Comparison of ENCODE assay signal across 10 cellular contexts in the genomic region with DNA sequence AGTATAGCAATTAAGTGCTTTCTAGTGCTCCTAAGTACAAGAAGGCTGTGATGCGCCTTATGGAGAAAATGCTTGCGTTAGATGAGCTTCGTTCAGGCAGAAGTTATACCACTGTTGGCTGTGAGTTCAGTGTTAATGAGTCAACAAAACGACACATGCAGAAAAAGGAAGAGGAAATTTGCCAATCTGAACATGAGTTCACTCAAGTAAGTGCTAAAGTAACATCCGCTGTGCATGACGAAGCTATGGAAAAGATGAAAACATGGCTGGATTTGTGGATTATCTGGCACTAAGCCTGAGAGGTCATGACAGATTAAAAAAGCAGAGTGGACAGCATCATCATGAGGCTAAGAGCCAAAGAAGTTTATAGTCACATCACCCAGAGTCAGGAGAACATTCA.
A peak's percentile ranks its signal among the peaks of the same experiment; 100 is the strongest.
DNase-seq lines count a peak whose midpoint lies in the region; ATAC-seq lines count a peak whose summit lies in the region.
"Had no signal": no experiment of that assay in that cellular context is flagged by ENCODE, and none has a peak within 500 bp of the region (broad histone marks: within the 10 kb centered on the region; RNA-seq: fewer than 3 reads in every experiment).

No MANE protein-coding gene starts in this region.

- DNase-seq in AG20443 (ENCODE audit: low spot score) (peak; percentile 71), MV-4-11 (lab: John Stamatoyannopoulos, UW) (peak; percentile 96), nucleus accumbens (lab: John Stamatoyannopoulos, UW) (no peak), activated gamma-delta T cell (lab: John Stamatoyannopoulos, UW) (no peak)
- DNase-seq: COR-L47, Karpas-422 had no signal

- H3K27me3 Mint-ChIP-seq in dendritic cell treated with granulocyte-macrophage colony-stimulating factor and Interleukin-4, amounts not matched to agents 40 ng/mL and 50 ng/mL, for 4 days: no peaks in the 10 kb centered on the region

- ATAC-seq in GM18520 (IDR thresholded peaks at IDR 0.05; ENCODE audit: unreplicated experiment) (no peak), HG02588 (IDR thresholded peaks at IDR 0.05; ENCODE audit: unreplicated experiment) (no peak)

- peaks cover 11 to 32% of the 10 kb centered on the region in 2 donors for H3K4me1 ChIP-seq in muscle layer of duodenum (ENCODE audit: control insufficient read depth in 1 of 2, insufficient read depth in 2 of 2, low read length in 2 of 2)

- H3K36me3 Mint-ChIP-seq in dendritic cell treated with granulocyte-macrophage colony-stimulating factor and Interleukin-4, amounts not matched to agents 40 ng/mL and 50 ng/mL, for 4 days (ENCODE audit: low read depth): no peaks in the 10 kb centered on the region

- peak overlapping the region; percentile 94 for H3K27ac Mint-ChIP-seq in dendritic cell treated with granulocyte-macrophage colony-stimulating factor and Interleukin-4, amounts not matched to agents 40 ng/mL and 50 ng/mL, for 4 days

- H3K27me3 ChIP-seq in muscle layer of duodenum (ENCODE audit: low read depth, low read length): no peaks in the 10 kb centered on the region

- no peak overlapping the region for H3K4me3 ChIP-seq in muscle layer of duodenum (ENCODE audit: low read depth in 1 of 2, low read length in 2 of 2)

- H3K4me3 Mint-ChIP-seq in dendritic cell treated with granulocyte-macrophage colony-stimulating factor and Interleukin-4, amounts not matched to agents 40 ng/mL and 50 ng/mL, for 4 days: no peak overlapping the region

- intact Hi-C loops in dendritic cell treated with granulocyte-macrophage colony-stimulating factor and Interleukin-4, amounts not matched to agents 40 ng/mL and 50 ng/mL, for 4 days (cut with micrococcal nuclease): loop anchor here (2.0 to 5.0 kb wide), 2 partner anchors 27 to 37 kb away; a partner anchor contains a TSS

- no peaks in the 10 kb centered on the region for H3K9me3 Mint-ChIP-seq in dendritic cell treated with granulocyte-macrophage colony-stimulating factor and Interleukin-4, amounts not matched to agents 40 ng/mL and 50 ng/mL, for 4 days

- no peaks in the 10 kb centered on the region for H3K36me3 ChIP-seq in muscle layer of duodenum (ENCODE audit: control insufficient read depth in 1 of 2, insufficient read depth in 2 of 2, low read length in 2 of 2)

- H3K4me1 Mint-ChIP-seq in dendritic cell treated with granulocyte-macrophage colony-stimulating factor and Interleukin-4, amounts not matched to agents 40 ng/mL and 50 ng/mL, for 4 days (ENCODE audit: low read depth): peaks cover 79% of the 10 kb centered on the region

- no peaks in the 10 kb centered on the region for H3K9me3 ChIP-seq in muscle layer of duodenum (ENCODE audit: control insufficient read depth in 1 of 2, low read length in 2 of 2)

- H3K27ac ChIP-seq in muscle layer of duodenum (ENCODE audit: low read length): peak overlapping the region; percentile 71

Comparison
In these comparisons a context has a peak if more than half of its experiments do, and no peak if none do; other contexts are left out.
1. DNase-seq: peak in AG20443 (single experiment) and MV-4-11 (single experiment); none in nucleus accumbens (0 of 56) and activated gamma-delta T cell (single experiment).